Comparison of ENCODE assay signal across 34 cellular contexts in the genomic region with DNA sequence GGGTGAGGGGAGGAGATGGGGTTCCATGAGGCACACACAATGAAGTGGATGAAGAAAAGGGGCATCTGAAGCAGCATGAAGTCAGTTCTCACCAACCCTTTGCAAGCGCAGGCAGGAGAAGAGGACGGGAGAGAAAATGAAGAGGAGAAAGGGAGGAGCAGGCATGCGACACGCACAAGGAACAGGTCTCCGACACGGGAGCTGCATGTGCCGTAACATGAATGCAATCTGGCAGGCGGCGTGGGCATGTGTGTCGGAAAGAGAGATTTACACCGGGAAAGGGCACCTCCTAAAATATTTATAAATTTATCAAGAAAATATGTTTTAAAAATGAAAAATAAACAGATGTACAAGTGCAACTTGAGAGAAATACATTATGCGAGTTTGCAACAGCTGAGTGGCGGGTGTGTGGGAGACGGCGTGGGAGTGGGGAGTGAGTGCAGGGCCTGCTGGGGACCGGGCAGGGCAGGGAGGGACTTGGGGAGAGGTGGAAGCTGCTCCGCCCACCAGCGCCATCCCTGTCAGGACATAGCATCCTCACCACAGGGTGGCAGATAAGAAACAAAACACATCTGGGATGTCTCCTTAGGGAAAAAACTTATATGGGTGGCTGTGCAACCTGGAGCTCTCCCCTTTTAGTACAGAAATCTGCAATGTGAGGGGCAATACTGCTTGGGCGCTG. TPM values are rescaled to one million over a fixed set of nuclear protein-coding genes. Genes with fewer than 3 reads are reported as not detected.
DNase-seq lines count a peak whose midpoint lies in the region; ATAC-seq, FAIRE-seq and TF ChIP-seq lines count a peak whose summit lies in the region.
"Had no signal": no experiment of that assay in that cellular context is flagged by ENCODE, and none has a peak within 500 bp of the region (broad histone marks: within the 10 kb centered on the region; RNA-seq: fewer than 3 reads in every experiment).

No MANE protein-coding gene starts in this region.

- no peaks in the 10 kb centered on the region for H3K79me2 ChIP-seq in H1 (ENCODE audit: control insufficient read depth in 1 of 2, insufficient read depth in 2 of 2, low read length in 2 of 2)
- H3K79me2 ChIP-seq in neural progenitor cell (ENCODE audit: low read depth), result no peaks in the 10 kb centered on the region
- H3K79me2 ChIP-seq: hepatocyte had no signal

- H3K27me3 Mint-ChIP-seq in activated CD8-positive, alpha-beta memory T cell treated with anti-CD3 and anti-CD28 coated beads, Interleukin-2, amount 10 ng/mL, durations not matched to agents 7 days and 5 days, result no peaks in the 10 kb centered on the region
- H3K27me3 Mint-ChIP-seq in neural progenitor cell (ENCODE audit: insufficient read depth, low read depth), result peaks cover 2% of the 10 kb centered on the region
- H3K27me3 Mint-ChIP-seq: naive thymus-derived CD4-positive, alpha-beta T cell had no signal

- no peak overlapping the region for H4K91ac ChIP-seq in H1 (replicated peaks; ENCODE audit: insufficient read length, low read length)

- no peak overlapping the region for H2AK5ac ChIP-seq in H1 (ENCODE audit: low read depth, low read length)

- TF ChIP-seq EP300 in H1 (IDR thresholded peaks at IDR 0.05; ENCODE audit: borderline replicate concordance in 1 of 2, low read depth in 2 of 2, low read length in 2 of 2), result no peak

- no peak for FAIRE-seq in H1 (lab: Jason Lieb, UNC)

- H2BK12ac ChIP-seq in H1 (ENCODE audit: low read depth, low read length), result no peak overlapping the region

- no peak for ATAC-seq in activated CD8-positive, alpha-beta memory T cell treated with anti-CD3 and anti-CD28 coated beads, Interleukin-2, amount 10 ng/mL, durations not matched to agents 7 days and 5 days
- ATAC-seq in GM18498 (IDR thresholded peaks at IDR 0.05; ENCODE audit: unreplicated experiment), result no peak
- ATAC-seq: body of pancreas; gastroesophageal sphincter; naive thymus-derived CD4-positive, alpha-beta T cell had no signal

- H3K27me3 ChIP-seq in H1 (replicated peaks in 1 of 4; ENCODE audit: control insufficient read depth in 3 of 4, extremely low read depth in 1 of 4, insufficient read depth in 3 of 4, low read length in 3 of 4), result no peaks in the 10 kb centered on the region
- H3K27me3 ChIP-seq in neural progenitor cell, result no peaks in the 10 kb centered on the region
- H3K27me3 ChIP-seq in Peyer's patch, result no peaks in the 10 kb centered on the region
- H3K27me3 ChIP-seq: body of pancreas, gastroesophageal sphincter, SJSA1 had no signal

- H3K27ac ChIP-seq in HEK293 (ENCODE audit: extremely low read depth, low read depth, low read length) (no peak overlapping the region), H1 (ENCODE audit: low read depth, low read length) (no peak overlapping the region), neural progenitor cell (no peak overlapping the region), Peyer's patch (no peak overlapping the region)
- H3K27ac ChIP-seq: body of pancreas, gastroesophageal sphincter, hepatocyte, left ventricle myocardium inferior, SJSA1, skin epidermis had no signal

- H3K4me2 ChIP-seq in H1 (ENCODE audit: insufficient read depth in 1 of 2, low read depth in 2 of 2, low read length in 2 of 2) (no peak overlapping the region), neural progenitor cell (no peak overlapping the region)
- H3K4me2 ChIP-seq: hepatocyte had no signal

- H3K23me2 ChIP-seq in H1 (ENCODE audit: low read depth, low read length), result no peaks in the 10 kb centered on the region

- H2AFZ ChIP-seq in H1 (ENCODE audit: low read length), result no peak overlapping the region
- no peak overlapping the region for H2AFZ ChIP-seq in neural progenitor cell (replicated peaks)
- H2AFZ ChIP-seq: hepatocyte had no signal

- no peak overlapping the region for H3K14ac ChIP-seq in H1 (ENCODE audit: insufficient read length)

- H3K9me3 Mint-ChIP-seq in activated CD8-positive, alpha-beta memory T cell treated with anti-CD3 and anti-CD28 coated beads, Interleukin-2, amount 10 ng/mL, durations not matched to agents 7 days and 5 days (ENCODE audit: low read depth), result no peaks in the 10 kb centered on the region
- no peaks in the 10 kb centered on the region for H3K9me3 Mint-ChIP-seq in neural progenitor cell
- H3K9me3 Mint-ChIP-seq: activated T-helper 2 cell treated with anti-CD3 and anti-CD28 coated beads, Interferon-gamma antibody, Interleukin-2, Interleukin-4, amounts not matched to agents 10 μg/mL and 5 μg/mL and 100 μg/mL, durations not matched to agents 14 hours and 24 hours and 36 hours; mesothelial cell of epicardium; T-helper 1 cell treated with Interleukin-12 subunit alpha and Interleukin-12 subunit beta and Interleukin-4 antibody, amounts not matched to agents 30 μg/mL and 1 μg/mL, for 36 hours had no signal

- POLR2A ChIA-PET in HEK293 (lab: Yijun Ruan, JAX) (no interaction called here), H1 (lab: Charles Lee; ENCODE audit: partially characterized antibody) (interaction anchor here (1.2 kb wide), 1 partner anchor 37 kb away, joined by 3 read pairs; no protein-coding TSS in a partner anchor)

- TF ChIP-seq CTCF in HEK293 (tag by site-specific recombination; IDR thresholded peaks at IDR 0.05) (no peak), H1 (IDR thresholded peaks at IDR 0.05; ENCODE audit: control extremely low read depth in 1 of 3, insufficient read depth in 1 of 3, low read depth in 1 of 3, low read length in 3 of 3) (peak in 1 of 3 experiments; percentile 12; a peak in 1 of 4 replicates), neural progenitor cell (IDR thresholded peaks at IDR 0.05) (no peak), Peyer's patch (IDR thresholded peaks at IDR 0.05) (no peak)

- H3F3A ChIP-seq in neural progenitor cell (ENCODE audit: low read depth), result no peaks in the 10 kb centered on the region

- H3K56ac ChIP-seq in H1 (replicated peaks; ENCODE audit: insufficient read length, low read depth, low read length), result no peak overlapping the region

- H2BK20ac ChIP-seq in H1 (ENCODE audit: low read length), result no peak overlapping the region

- peaks cover 4% of the 10 kb centered on the region for H3K4me1 Mint-ChIP-seq in activated CD8-positive, alpha-beta memory T cell treated with anti-CD3 and anti-CD28 coated beads, Interleukin-2, amount 10 ng/mL, durations not matched to agents 7 days and 5 days
- H3K4me1 Mint-ChIP-seq in neural progenitor cell, result peaks cover 18% of the 10 kb centered on the region
- H3K4me1 Mint-ChIP-seq: mesothelial cell of epicardium had no signal

- 0 out of 4 replicates have a peak, but pooled peaks of 1 of the 2 experiments have one; percentile 3 for TF ChIP-seq RAD21 in H1 (IDR thresholded peaks at IDR 0.05 in 1 of 2, conservative IDR thresholded peaks at IDR 0.05 in 1 of 2; ENCODE audit: low read depth in 2 of 2, low read length in 2 of 2)

- H2BK5ac ChIP-seq in H1 (ENCODE audit: low read depth, low read length), result 0 out of 2 replicates have a peak overlapping the region, but pooled peaks have one; percentile 17

- H3K27ac Mint-ChIP-seq in activated CD8-positive, alpha-beta memory T cell treated with anti-CD3 and anti-CD28 coated beads, Interleukin-2, amount 10 ng/mL, durations not matched to agents 7 days and 5 days, result no peak overlapping the region
- H3K27ac Mint-ChIP-seq in neural progenitor cell, result no peak overlapping the region
- H3K27ac Mint-ChIP-seq: activated T-helper 2 cell treated with anti-CD3 and anti-CD28 coated beads, Interferon-gamma antibody, Interleukin-2, Interleukin-4, amounts not matched to agents 10 μg/mL and 5 μg/mL and 100 μg/mL, durations not matched to agents 14 hours and 24 hours and 36 hours; mesothelial cell of epicardium; T-helper 1 cell treated with Interleukin-12 subunit alpha and Interleukin-12 subunit beta and Interleukin-4 antibody, amounts not matched to agents 30 μg/mL and 1 μg/mL, for 36 hours had no signal

- H4K8ac ChIP-seq in H1 (ENCODE audit: extremely low read depth, insufficient read depth, low read length), result no peak overlapping the region

- no peak overlapping the region for H3K23ac ChIP-seq in H1 (ENCODE audit: insufficient read length)

- 84% methylated on average over 19 of the region's 19 CpGs; no CpG with 5 or more reads in 1 of the 2 experiments for WGBS in H1 (ENCODE audit: extremely low coverage in 1 of 2, insufficient coverage in 1 of 2, insufficient read length in 1 of 2, insufficient replicate concordance in 2 of 2, low coverage in 1 of 2, low lambda C conversion rate in 2 of 2, missing lambda C conversion rate in 1 of 2), 2 experiments

- TF ChIP-seq POLR2A in H1 (IDR thresholded peaks at IDR 0.05; ENCODE audit: control extremely low read depth in 1 of 2, low read depth in 2 of 2, low read length in 2 of 2), result no peak
- TF ChIP-seq POLR2A in Peyer's patch (IDR thresholded peaks at IDR 0.05), result no peak

- no peak overlapping the region for H3K18ac ChIP-seq in H1 (ENCODE audit: extremely low read depth, low read length)

- no peak overlapping the region for H2BK120ac ChIP-seq in H1 (replicated peaks; ENCODE audit: low read depth, low read length)

- no peaks in the 10 kb centered on the region for H4K20me1 ChIP-seq in H1 (replicated peaks in 1 of 2; ENCODE audit: control insufficient read depth in 1 of 2, insufficient read depth in 2 of 2, low read length in 2 of 2)
- no peaks in the 10 kb centered on the region for H4K20me1 ChIP-seq in neural progenitor cell (ENCODE audit: low read depth)

- H3K4me3 ChIP-seq in HEK293 (ENCODE audit: low read depth, low read length) (no peak overlapping the region), H1 (ENCODE audit: extremely low read depth in 1 of 4, insufficient read depth in 2 of 4, low read depth in 3 of 4, low read length in 4 of 4) (no peak overlapping the region), neural progenitor cell (no peak overlapping the region), Peyer's patch (no peak overlapping the region)
- H3K4me3 ChIP-seq: body of pancreas, gastroesophageal sphincter, hepatocyte, left ventricle myocardium inferior, SJSA1, skin epidermis had no signal

- H3K79me1 ChIP-seq in H1 (ENCODE audit: low read depth, low read length), result no peaks in the 10 kb centered on the region

- no peak overlapping the region for H4K5ac ChIP-seq in H1 (ENCODE audit: insufficient read length, low read depth, low read length)

- DNase-seq in activated CD8-positive, alpha-beta memory T cell treated with anti-CD3 and anti-CD28 coated beads, Interleukin-2, amount 50 U/mL, for 48 hours, result peak; percentile 48
- no peak for DNase-seq in activated CD8-positive, alpha-beta memory T cell treated with anti-CD3 and anti-CD28 coated beads, Interleukin-2, amount 10 ng/mL, durations not matched to agents 7 days and 5 days
- DNase-seq in H1 (ENCODE audit: low read depth in 1 of 2, low spot score in 2 of 2) (no peak), neural progenitor cell (ENCODE audit: low spot score) (peak; percentile 31), Peyer's patch (no peak), SK-N-DZ (ENCODE audit: low spot score) (no peak)
- DNase-seq: activated CD4-positive, alpha-beta T cell treated with anti-CD3 and anti-CD28 coated beads for 48 hours; body of pancreas; HCEC 1CT; left ventricle myocardium inferior; naive thymus-derived CD4-positive, alpha-beta T cell; NCI-H1105; NCI-H2029 treated with DMSO at 0.1 percent for 48 hours; NCI-H69; stimulated activated CD8-positive, alpha-beta memory T cell treated with anti-CD3 and anti-CD28 coated beads, Interleukin-4, amount 100 ng/mL, for 48 hours; trophoblast cell had no signal

- peaks cover 3% of the 10 kb centered on the region for H3K36me3 Mint-ChIP-seq in activated CD8-positive, alpha-beta memory T cell treated with anti-CD3 and anti-CD28 coated beads, Interleukin-2, amount 10 ng/mL, durations not matched to agents 7 days and 5 days
- peaks cover 39% of the 10 kb centered on the region for H3K36me3 Mint-ChIP-seq in neural progenitor cell

- H3K4ac ChIP-seq in H1 (replicated peaks; ENCODE audit: insufficient read length, low read depth, low read length), result no peak overlapping the region

- peaks cover 0 to 13% of the 10 kb centered on the region in 2 experiments; a peak in 1 of 3 replicates for H3K36me3 ChIP-seq in HEK293 (ENCODE audit: control insufficient read depth in 2 of 2, insufficient read depth in 1 of 2, low read length in 2 of 2)
- H3K36me3 ChIP-seq in H1 (ENCODE audit: control insufficient read depth in 2 of 4, insufficient read depth in 4 of 4, low read length in 3 of 4), result peaks cover 0 to 5% (median 0%) of the 10 kb centered on the region in 4 experiments; a peak in 1 of 8 replicates
- no peaks in the 10 kb centered on the region for H3K36me3 ChIP-seq in neural progenitor cell
- H3K36me3 ChIP-seq in Peyer's patch, result no peaks in the 10 kb centered on the region
- H3K36me3 ChIP-seq: SJSA1 had no signal

- no peaks in the 10 kb centered on the region for H3K9me3 ChIP-seq in HEK293 (ENCODE audit: control insufficient read depth, insufficient read depth, low read depth, low read length)
- H3K9me3 ChIP-seq in H1 (ENCODE audit: insufficient read depth in 2 of 2, low read depth in 1 of 2, low read length in 1 of 2), result no peaks in the 10 kb centered on the region
- no peaks in the 10 kb centered on the region for H3K9me3 ChIP-seq in neural progenitor cell (ENCODE audit: low read depth)
- H3K9me3 ChIP-seq in Peyer's patch, result no peaks in the 10 kb centered on the region
- H3K9me3 ChIP-seq: body of pancreas, gastroesophageal sphincter, left ventricle myocardium inferior, SJSA1 had no signal

- H3K9ac ChIP-seq in H1 (replicated peaks in 1 of 4; ENCODE audit: extremely low read depth in 1 of 4, low read depth in 3 of 4, low read length in 3 of 4), result no peak overlapping the region
- H3K9ac ChIP-seq in neural progenitor cell, result no peak overlapping the region

- CTCF ChIA-PET in activated CD8-positive, alpha-beta memory T cell treated with anti-CD3 and anti-CD28 coated beads, Interleukin-2, amount 10 ng/mL, durations not matched to agents 7 days and 5 days (lab: Charles Lee), result no interaction called here
- CTCF ChIA-PET in HEK293 (lab: Yijun Ruan, JAX), result interaction anchor here (0.9 to 1.4 kb wide), 2 partner anchors 10 to 544 kb away, joined by 3 to 6 read pairs; no protein-coding TSS in a partner anchor
- CTCF ChIA-PET in H1 (lab: Charles Lee; ENCODE audit: partially characterized antibody), result interaction anchor here (1.1 to 1.6 kb wide), 3 partner anchors 10 to 458 kb away, joined by 3 to 7 read pairs (median 4); no protein-coding TSS in a partner anchor

- H3K4me3 Mint-ChIP-seq in activated CD8-positive, alpha-beta memory T cell treated with anti-CD3 and anti-CD28 coated beads, Interleukin-2, amount 10 ng/mL, durations not matched to agents 7 days and 5 days, result no peak overlapping the region
- no peak overlapping the region for H3K4me3 Mint-ChIP-seq in neural progenitor cell
- H3K4me3 Mint-ChIP-seq: mesothelial cell of epicardium; T-helper 1 cell treated with Interleukin-12 subunit alpha and Interleukin-12 subunit beta and Interleukin-4 antibody, amounts not matched to agents 30 μg/mL and 1 μg/mL, for 36 hours had no signal

- no peak overlapping the region for H2BK15ac ChIP-seq in H1 (ENCODE audit: low read length)

- H3K4me1 ChIP-seq in HEK293 (ENCODE audit: control insufficient read depth, insufficient read depth, low read length), result no peaks in the 10 kb centered on the region
- H3K4me1 ChIP-seq in H1 (replicated peaks in 1 of 4; ENCODE audit: control insufficient read depth in 3 of 4, insufficient read depth in 4 of 4, low read length in 3 of 4), result no peaks in the 10 kb centered on the region; a peak in 1 of 7 replicates
- peaks cover 9% of the 10 kb centered on the region for H3K4me1 ChIP-seq in neural progenitor cell
- no peaks in the 10 kb centered on the region for H3K4me1 ChIP-seq in Peyer's patch
- H3K4me1 ChIP-seq: body of pancreas, left ventricle myocardium inferior, SJSA1 had no signal

RNA-seq across cellular contexts. Expression of a gene that starts 40.6 kb away (rescaled TPM):
- 1 to 10 TPM in 1 of 2 experiments, under 1 TPM in 1; 0.35 to 1.3 TPM for total RNA-seq in activated CD8-positive, alpha-beta memory T cell treated with anti-CD3 and anti-CD28 coated beads, Interleukin-2, amount 10 ng/mL, durations not matched to agents 7 days and 5 days
- not detected in 2 replicates for total RNA-seq in H1 (2021; fragmentation: NEBNext Ultra II Directional; extraction: Animal tissue kit (Norgen Biotek cat#: 25700))
- 0.17 and 0.21 TPM in 2 replicates for polyA plus RNA-seq in H1 (2011; rRNA removed)
- 0.05 TPM for polyA plus RNA-seq in H1 (2011; cell fraction: cytosol; rRNA removed)
- polyA plus RNA-seq in H1 (2011; cell fraction: nucleus; rRNA removed), result 0.07 TPM
- 0.20 to 0.27 TPM (median 0.23 TPM) in 3 of 4 replicates, not detected in the other for polyA plus RNA-seq in H1 (2012, experiment 1 of 2)
- polyA plus RNA-seq in H1 (2012, experiment 2 of 2), result 0.14 TPM
- not detected for polyA plus RNA-seq in H1 (2013, experiment 1 of 2)
- polyA plus RNA-seq in H1 (2013, experiment 2 of 2), result 0.06 TPM
- 0.76 TPM in 1 of 2 replicates, not detected in the other for polyA minus RNA-seq in H1 (2011; rRNA and poly(A)+ RNA removed)
- not detected for polyA minus RNA-seq in H1 (2011; cell fraction: cytosol; rRNA and poly(A)+ RNA removed)
- 0.70 TPM for polyA minus RNA-seq in H1 (2011; cell fraction: nucleus; rRNA and poly(A)+ RNA removed)
- 0.37 TPM in 1 of 2 replicates, not detected in the other for total RNA-seq in neural progenitor cell (ENCODE audit: low replicate concordance)
- not detected for total RNA-seq in Peyer's patch
- 0.08 and 0.21 TPM in 2 replicates for polyA plus RNA-seq in SK-N-DZ (2014; cell fraction: cytosol; rRNA removed)
- polyA plus RNA-seq in SK-N-DZ (2014; cell fraction: nucleus; rRNA removed), result 0.09 TPM in 1 of 2 replicates, not detected in the other
- total RNA-seq: A673, body of pancreas, dermis microvascular lymphatic vessel endothelial cell, G401, gastroesophageal sphincter, hepatocyte, HT1080, left ventricle myocardium inferior, M059J, mesothelial cell of epicardium, osteocyte, renal cortical epithelial cell, RPMI7951, SJSA1 had no signal
- polyA plus RNA-seq: adipose tissue; hepatocyte; naive thymus-derived CD4-positive, alpha-beta T cell had no signal

Comparison
In these comparisons a context has a peak if more than half of its experiments do, and no peak if none do; other contexts are left out.
1. DNase-seq: peak in activated CD8-positive, alpha-beta memory T cell treated with anti-CD3 and anti-CD28 coated beads, Interleukin-2, amount 50 U/mL, for 48 hours (single experiment) and neural progenitor cell (single experiment); none in activated CD8-positive, alpha-beta memory T cell treated with anti-CD3 and anti-CD28 coated beads, Interleukin-2, amount 10 ng/mL, durations not matched to agents 7 days and 5 days (single experiment), H1 (0 of 2), Peyer's patch (0 of 3) and SK-N-DZ (single experiment).